Comparison of ENCODE assay signal across 9 cellular contexts in the genomic region with DNA sequence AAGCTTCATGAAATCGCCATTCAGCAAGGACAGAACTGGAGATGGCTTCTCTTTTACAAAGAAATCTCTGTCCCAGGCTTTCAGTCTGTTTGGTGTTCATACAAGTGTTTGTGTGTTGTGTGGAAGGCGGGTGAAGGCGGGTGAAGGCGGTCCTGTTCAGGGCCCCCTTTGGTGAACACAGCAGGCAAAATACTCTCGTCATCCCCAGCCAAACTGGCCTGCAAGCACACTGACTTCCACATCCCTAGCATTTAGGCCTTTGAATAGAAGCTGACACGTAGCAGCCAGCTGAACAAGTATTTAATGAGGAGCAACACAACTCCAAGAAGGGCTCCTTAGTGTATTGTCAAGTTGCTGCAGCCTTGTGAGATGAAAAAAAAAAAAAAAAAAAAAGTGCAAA.
DNase-seq lines count a peak whose midpoint lies in the region; ATAC-seq, FAIRE-seq and TF ChIP-seq lines count a peak whose summit lies in the region.
"Had no signal": no experiment of that assay in that cellular context is flagged by ENCODE, and none has a peak within 500 bp of the region (broad histone marks: within the 10 kb centered on the region; RNA-seq: fewer than 3 reads in every experiment).

No MANE protein-coding gene starts in this region.

- H3K79me1 ChIP-seq in H9 (ENCODE audit: insufficient read depth, low read depth, low read length, poor library complexity, severe bottlenecking), result no peaks in the 10 kb centered on the region

- H3K56ac ChIP-seq in H9 (ENCODE audit: insufficient read length, low read depth, low read length), result no peak overlapping the region

- H2AK5ac ChIP-seq in H9 (ENCODE audit: insufficient read length, low read length), result no peak overlapping the region

- H2BK5ac ChIP-seq in H9 (ENCODE audit: insufficient read length, low read length), result no peak overlapping the region

- peaks cover 10 to 37% (median 19%) of the 10 kb centered on the region in 3 experiments; a peak in 6 of 7 replicates for H3K36me3 Mint-ChIP-seq in H9 (ENCODE audit: insufficient read depth in 1 of 3, low read depth in 3 of 3)
- H3K36me3 Mint-ChIP-seq in activated naive CD8-positive, alpha-beta T cell treated with anti-CD3 and anti-CD28 coated beads, Interleukin-2, amount 10 ng/mL, durations not matched to agents 7 days and 5 days, result peaks cover 64% of the 10 kb centered on the region

- H2BK12ac ChIP-seq in H9 (ENCODE audit: insufficient read length, low read depth, low read length), result no peak overlapping the region

- WGBS in H9 (ENCODE audit: extremely low coverage, insufficient read length, low lambda C conversion rate), result no CpG with 5 or more reads among the region's 6 CpGs
- 59% methylated on average over 6 of the region's 6 CpGs for WGBS in right cardiac atrium

- ATAC-seq in activated naive CD8-positive, alpha-beta T cell treated with anti-CD3 and anti-CD28 coated beads, Interleukin-2, amount 10 ng/mL, durations not matched to agents 7 days and 5 days (ENCODE audit: low read depth), result peak; percentile 34
- peak; percentile 9 to 46 for ATAC-seq in right cardiac atrium

- peak overlapping the region; percentile 29 to 79 (median 66); a peak in 6 of 7 replicates for H3K27ac Mint-ChIP-seq in H9
- H3K27ac Mint-ChIP-seq in activated naive CD8-positive, alpha-beta T cell treated with anti-CD3 and anti-CD28 coated beads, Interleukin-2, amount 10 ng/mL, durations not matched to agents 7 days and 5 days, result peak overlapping the region; percentile 80

- no peak overlapping the region for H3K9ac ChIP-seq in H9 (ENCODE audit: extremely low read depth, insufficient read length, low read length)

- DNase-seq in H9 (no peak), right cardiac atrium (peak; percentile 45 to 81 (median 76)), HTR-8/SVneo (ENCODE audit: insufficient read length, low spot score) (no peak), GDM1 (lab: John Stamatoyannopoulos, UW) (no peak), GM20000 (ENCODE audit: low spot score) (no peak)
- no peak for DNase-seq in activated naive CD8-positive, alpha-beta T cell treated with anti-CD3 and anti-CD28 coated beads, Interleukin-2, amount 10 ng/mL, durations not matched to agents 7 days and 5 days
- DNase-seq in activated CD4-positive, alpha-beta T cell treated with anti-CD3 and anti-CD28 coated beads, Interleukin-2, amount 50 U/mL, for 48 hours, result no peak

- TF ChIP-seq CTCF in H9 (conservative IDR thresholded peaks at IDR 0.05) (no peak), GM20000 (IDR thresholded peaks at IDR 0.05; ENCODE audit: extremely low read depth, missing control alignments) (no peak)

- FAIRE-seq in HTR-8/SVneo (lab: Jason Lieb, UNC), result no peak

- POLR2A ChIA-PET in activated naive CD8-positive, alpha-beta T cell treated with anti-CD3 and anti-CD28 coated beads, Interleukin-2, amount 10 ng/mL, durations not matched to agents 7 days and 5 days (lab: Charles Lee), result interaction anchor here (1.6 to 3.2 kb wide), 4 partner anchors 8 to 74 kb away, joined by 3 to 10 read pairs (median 4); partner anchors contain the start of gene TGFBR2

- no peaks in the 10 kb centered on the region for H3K23me2 ChIP-seq in H9 (ENCODE audit: insufficient read length, low read depth, low read length, poor library complexity, severe bottlenecking)

- no peak overlapping the region for H4K91ac ChIP-seq in H9 (ENCODE audit: insufficient read length, low read depth, low read length)

- no peaks in the 10 kb centered on the region for H3K9me3 Mint-ChIP-seq in H9
- H3K9me3 Mint-ChIP-seq in activated naive CD8-positive, alpha-beta T cell treated with anti-CD3 and anti-CD28 coated beads, Interleukin-2, amount 10 ng/mL, durations not matched to agents 7 days and 5 days, result peaks cover 3% of the 10 kb centered on the region

- no peak overlapping the region for H3T11ph ChIP-seq in H9 (ENCODE audit: low read length)

- H3K4me1 ChIP-seq in H9 (ENCODE audit: insufficient read depth, low read length), result no peaks in the 10 kb centered on the region
- H3K4me1 ChIP-seq in right cardiac atrium (ENCODE audit: control insufficient read depth, insufficient read depth, low read length), result peaks cover 33% of the 10 kb centered on the region

- peaks cover 23 to 28% of the 10 kb centered on the region in 2 experiments for H3K4me1 Mint-ChIP-seq in H9
- peaks cover 77% of the 10 kb centered on the region for H3K4me1 Mint-ChIP-seq in activated naive CD8-positive, alpha-beta T cell treated with anti-CD3 and anti-CD28 coated beads, Interleukin-2, amount 10 ng/mL, durations not matched to agents 7 days and 5 days

- intact Hi-C loops in right cardiac atrium (cut with DNase I), result loop anchor here (10.0 kb wide), 4 partner anchors 66 to 176 kb away; partner anchors contain the start of gene TGFBR2 (in 1 of the 4)

- H2BK20ac ChIP-seq in H9 (ENCODE audit: low read depth, low read length, poor library complexity, severe bottlenecking), result no peak overlapping the region

- no peaks in the 10 kb centered on the region for H4K20me1 ChIP-seq in H9 (ENCODE audit: control insufficient read depth, insufficient read depth, insufficient read length)

- H3K23ac ChIP-seq in H9 (ENCODE audit: insufficient read length, low read depth, low read length), result no peak overlapping the region

- no peak overlapping the region for H4K8ac ChIP-seq in H9 (replicated peaks; ENCODE audit: insufficient read length, low read depth, low read length)

- no peak overlapping the region for H2AFZ ChIP-seq in H9 (ENCODE audit: low read length)

- H3K79me2 ChIP-seq in H9 (ENCODE audit: insufficient read depth, low read length), result no peaks in the 10 kb centered on the region

- no peak overlapping the region for H3K4me2 ChIP-seq in H9 (ENCODE audit: insufficient read depth, insufficient read length, low read length)

- H3K4me3 ChIP-seq in right cardiac atrium (ENCODE audit: low read length) (no peak overlapping the region), skin epidermis (no peak overlapping the region)

- H3K9me3 ChIP-seq in H9 (ENCODE audit: control insufficient read depth, low read depth, low read length), result no peaks in the 10 kb centered on the region
- H3K9me3 ChIP-seq in right cardiac atrium (ENCODE audit: control insufficient read depth, low read length), result no peaks in the 10 kb centered on the region

- H3K27ac ChIP-seq in H9 (ENCODE audit: insufficient read length, low read depth, low read length), result no peak overlapping the region
- peak overlapping the region; percentile 93 for H3K27ac ChIP-seq in right cardiac atrium (ENCODE audit: low read length)
- peak overlapping the region in 17 of 21 experiments; percentile 9 to 76 (median 63) for H3K27ac ChIP-seq in skin epidermis
- H3K27ac ChIP-seq: HL-60 had no signal

- H2BK15ac ChIP-seq in H9 (ENCODE audit: low read depth, low read length), result no peak overlapping the region

- H2BK120ac ChIP-seq in H9 (ENCODE audit: low read depth, low read length, poor library complexity, severe bottlenecking), result no peak overlapping the region

- H3K27me3 Mint-ChIP-seq in H9 (ENCODE audit: low read depth), result no peaks in the 10 kb centered on the region
- H3K27me3 Mint-ChIP-seq in activated naive CD8-positive, alpha-beta T cell treated with anti-CD3 and anti-CD28 coated beads, Interleukin-2, amount 10 ng/mL, durations not matched to agents 7 days and 5 days, result no peaks in the 10 kb centered on the region

- no peak overlapping the region for H3K4me3 Mint-ChIP-seq in H9
- peak overlapping the region; percentile 71 for H3K4me3 Mint-ChIP-seq in activated naive CD8-positive, alpha-beta T cell treated with anti-CD3 and anti-CD28 coated beads, Interleukin-2, amount 10 ng/mL, durations not matched to agents 7 days and 5 days

- H4K5ac ChIP-seq in H9 (ENCODE audit: insufficient read length, low read depth, low read length), result no peak overlapping the region

- no peak overlapping the region for H3K14ac ChIP-seq in H9 (ENCODE audit: insufficient read depth, low read length)

- no peak overlapping the region for H3K18ac ChIP-seq in H9 (ENCODE audit: insufficient read length, low read depth, low read length)

- H3K27me3 ChIP-seq in H9 (ENCODE audit: insufficient read depth, low read length) (no peaks in the 10 kb centered on the region), right cardiac atrium (ENCODE audit: control insufficient read depth, insufficient read depth) (no peaks in the 10 kb centered on the region)

- H3K4ac ChIP-seq in H9 (ENCODE audit: low read depth, low read length), result no peak overlapping the region

Comparison
In these comparisons a context has a peak if more than half of its experiments do, and no peak if none do; other contexts are left out.
1. DNase-seq: peak in right cardiac atrium (3 of 3); none in H9 (single experiment), activated naive CD8-positive, alpha-beta T cell treated with anti-CD3 and anti-CD28 coated beads, Interleukin-2, amount 10 ng/mL, durations not matched to agents 7 days and 5 days (single experiment), HTR-8/SVneo (single experiment), GDM1 (single experiment), GM20000 (single experiment) and activated CD4-positive, alpha-beta T cell treated with anti-CD3 and anti-CD28 coated beads, Interleukin-2, amount 50 U/mL, for 48 hours (0 of 2).